In genomic region chr3:44986330-44986729, GRCh38 we compare ENCODE assay signal across 6 cellular contexts. TPM values are rescaled to one million over a fixed set of nuclear protein-coding genes. Genes with fewer than 3 reads are reported as not detected.
"Had no signal": no experiment of that assay in that cellular context is flagged by ENCODE, and none has a peak within 500 bp of the region (broad histone marks: within the 10 kb centered on the region; RNA-seq: fewer than 3 reads in every experiment).

No MANE protein-coding gene starts in this region.

RNA-seq across cellular contexts. Expression of gene CLEC3B, which starts 39.8 kb away (rescaled TPM):
- total RNA-seq: activated naive CD4-positive, alpha-beta T cell treated with anti-CD3 and anti-CD28 coated beads for 36 hours; activated naive CD4-positive, alpha-beta T cell treated with anti-CD3 and anti-CD28 coated beads, Interleukin-2, amount 50 U/mL, for 72 hours; activated naive CD8-positive, alpha-beta T cell treated with anti-CD3 and anti-CD28 coated beads for 36 hours; activated T-helper 1 cell treated with anti-CD3 and anti-CD28 coated beads, Interleukin-12 subunit alpha, Interleukin-12 subunit beta, Interleukin-2, Interleukin-4 antibody, amounts not matched to agents 30 ng/mL and 10 ng/mL and 1 ng/mL, durations not matched to agents 14 hours and 24 hours and 36 hours; activated T-helper 2 cell treated with anti-CD3 and anti-CD28 coated beads, Interferon-gamma antibody, Interleukin-2, Interleukin-4, amounts not matched to agents 10 μg/mL and 5 μg/mL and 100 μg/mL, durations not matched to agents 14 hours and 24 hours and 36 hours; bronchial epithelial cell had no signal
